22 cellular contexts compared by ENCODE assay signal in genomic region chr6:1103027-1103426, GRCh38.
DNase-seq lines count a peak whose midpoint lies in the region; ATAC-seq and TF ChIP-seq lines count a peak whose summit lies in the region.
"Had no signal": no experiment of that assay in that cellular context is flagged by ENCODE, and none has a peak within 500 bp of the region (broad histone marks: within the 10 kb centered on the region; RNA-seq: fewer than 3 reads in every experiment).

No MANE protein-coding gene starts in this region.

- no CpG with 5 or more reads among the region's 8 CpGs for WGBS in IMR-90 (ENCODE audit: extremely low coverage in 2 of 2, insufficient read length in 1 of 2), 2 experiments

- no peak for TF ChIP-seq CTCF in IMR-90 (conservative IDR thresholded peaks at IDR 0.05; ENCODE audit: low read depth, low read length)
- no peak for TF ChIP-seq CTCF in CD8-positive, alpha-beta T cell (IDR thresholded peaks at IDR 0.05)

- CTCF ChIA-PET in IMR-90 (lab: Yijun Ruan, JAX): interaction anchor here (0.7 kb wide), 1 partner anchor 267 kb away, joined by 3 read pairs; no protein-coding TSS in a partner anchor
- CTCF ChIA-PET in CD8-positive, alpha-beta T cell (lab: Charles Lee): no interaction called here

- H3K4me2 ChIP-seq in BLaER1 (peak overlapping the region; percentile 65), IMR-90 (ENCODE audit: low read depth, low read length) (no peak overlapping the region)

- dilution Hi-C loops in IMR-90 (cut with HindIII; ENCODE audit: low sequenced_read_pairs, unreplicated experiment): no loop called here

- ATAC-seq in IMR-90 (ENCODE audit: low read depth): no peak
- no peak for ATAC-seq in CD8-positive, alpha-beta T cell
- ATAC-seq in activated T-cell treated with anti-CD3 and anti-CD28 coated beads, Interleukin-2, amount 50 U/mL, for 4 hours: no peak
- no peak for ATAC-seq in HG02885 (IDR thresholded peaks at IDR 0.05; ENCODE audit: poor library complexity, unreplicated experiment)
- ATAC-seq: HepG2, Panc1 had no signal

- no peak overlapping the region; the same call in 1 of the 2 replicates for H2BK120ac ChIP-seq in IMR-90 (ENCODE audit: low read depth, low read length)

- H3K4me1 Mint-ChIP-seq in CD8-positive, alpha-beta T cell (ENCODE audit: low read depth): no peaks in the 10 kb centered on the region
- H3K4me1 Mint-ChIP-seq in activated T-cell treated with anti-CD3 and anti-CD28 coated beads, Interleukin-2, amount 50 U/mL, for 4 hours (ENCODE audit: low read depth): no peaks in the 10 kb centered on the region
- H3K4me1 Mint-ChIP-seq: CD14-positive monocyte had no signal

- no peak overlapping the region for H2BK15ac ChIP-seq in IMR-90 (ENCODE audit: low read depth, low read length)

- no peaks in the 10 kb centered on the region for H3K36me3 ChIP-seq in BLaER1
- H3K36me3 ChIP-seq in IMR-90 (ENCODE audit: control insufficient read depth, insufficient read depth, low read length): no peaks in the 10 kb centered on the region
- H3K36me3 ChIP-seq in iPS-15b (ENCODE audit: control insufficient read depth, insufficient read depth, low read length): no peaks in the 10 kb centered on the region
- no peaks in the 10 kb centered on the region for H3K36me3 ChIP-seq in CD8-positive, alpha-beta T cell (ENCODE audit: insufficient read depth, low read length)
- H3K36me3 ChIP-seq: HAP-1, SJSA1 had no signal

- H3K23ac ChIP-seq in IMR-90 (ENCODE audit: low read depth, low read length): no peak overlapping the region

- intact Hi-C loops in IMR-90 (cut with micrococcal nuclease): no loop called here
- intact Hi-C loops in CD8-positive, alpha-beta T cell (cut with DNase I, micrococcal nuclease): no loop called here

- H3K4me1 ChIP-seq in BLaER1 (peaks cover 20% of the 10 kb centered on the region), IMR-90 (ENCODE audit: control insufficient read depth, insufficient read depth, low read length) (peaks cover 10% of the 10 kb centered on the region; the same call in 1 of the 2 replicates), iPS-15b (ENCODE audit: control insufficient read depth, insufficient read depth, low read length) (peaks cover 7% of the 10 kb centered on the region)
- no peaks in the 10 kb centered on the region for H3K4me1 ChIP-seq in CD8-positive, alpha-beta T cell (ENCODE audit: insufficient read depth, low read length)
- H3K4me1 ChIP-seq: HAP-1 had no signal

- no peak overlapping the region for H3K56ac ChIP-seq in IMR-90 (ENCODE audit: extremely low read depth, insufficient read depth, low read length)

- no peak overlapping the region for H3K14ac ChIP-seq in IMR-90 (replicated peaks; ENCODE audit: low read depth, low read length)

- H2BK5ac ChIP-seq in IMR-90 (ENCODE audit: low read depth, low read length, poor library complexity, severe bottlenecking): no peak overlapping the region

- H2BK20ac ChIP-seq in IMR-90 (ENCODE audit: low read depth, low read length): 0 out of 2 replicates have a peak overlapping the region, but pooled peaks have one; percentile 8

- DNase-seq in IMR-90: no peak
- peak; percentile 17 for DNase-seq in amniotic epithelial cell (ENCODE audit: low read depth)
- DNase-seq in CD8-positive, alpha-beta T cell: no peak
- no peak for DNase-seq in activated T-cell treated with anti-CD3 and anti-CD28 coated beads, Interleukin-2, amount 50 U/mL, for 4 hours
- no peak for DNase-seq in HUDEP-2 (lab: John Stamatoyannopoulos, UW; ENCODE audit: unreplicated experiment in 76 of 76)
- DNase-seq: AML-193; DMS79 treated with DMSO at 0.1 percent for 48 hours; KG1; NCI-H1092; NCI-H1436; NCI-H187 treated with DMSO at 0.1 percent for 48 hours; NCI-H2107; NCI-H446 treated with DMSO at 0.1 percent for 48 hours; NK-92 treated with Interleukin-12 subunit alpha and Interleukin-12 subunit beta, amount 100 ng/mL, for 24 hours had no signal

- H3K9ac ChIP-seq in BLaER1 (no peak overlapping the region; the same call in 1 of the 2 replicates), IMR-90 (ENCODE audit: low read depth, low read length) (no peak overlapping the region), iPS-15b (ENCODE audit: low read depth, low read length) (no peak overlapping the region)

- H4K8ac ChIP-seq in IMR-90 (ENCODE audit: low read depth in 2 of 2, low read length in 2 of 2): no peak overlapping the region

- H3K27me3 Mint-ChIP-seq in CD8-positive, alpha-beta T cell (ENCODE audit: low read depth): peaks cover 23% of the 10 kb centered on the region
- H3K27me3 Mint-ChIP-seq in activated T-cell treated with anti-CD3 and anti-CD28 coated beads, Interleukin-2, amount 50 U/mL, for 4 hours (ENCODE audit: low read depth): peaks cover 19% of the 10 kb centered on the region

- no peak overlapping the region for H2AFZ ChIP-seq in IMR-90 (replicated peaks; ENCODE audit: low read length, poor library complexity)

- no peaks in the 10 kb centered on the region for H3K9me3 Mint-ChIP-seq in CD8-positive, alpha-beta T cell
- no peaks in the 10 kb centered on the region for H3K9me3 Mint-ChIP-seq in activated T-cell treated with anti-CD3 and anti-CD28 coated beads, Interleukin-2, amount 50 U/mL, for 4 hours

- no peak overlapping the region for H3K4me3 ChIP-seq in BLaER1
- H3K4me3 ChIP-seq in IMR-90 (ENCODE audit: insufficient read depth, low read depth, low read length): no peak overlapping the region
- peak overlapping the region; percentile 16 for H3K4me3 ChIP-seq in iPS-15b (ENCODE audit: low read depth, low read length)
- H3K4me3 ChIP-seq in CD8-positive, alpha-beta T cell (ENCODE audit: low read depth, low read length): no peak overlapping the region
- H3K4me3 ChIP-seq: HAP-1, SJSA1 had no signal

- TF ChIP-seq RAD21 in IMR-90 (IDR thresholded peaks at IDR 0.05; ENCODE audit: low read length): no peak

- no peak overlapping the region for H3K4me3 Mint-ChIP-seq in CD8-positive, alpha-beta T cell
- H3K4me3 Mint-ChIP-seq in activated T-cell treated with anti-CD3 and anti-CD28 coated beads, Interleukin-2, amount 50 U/mL, for 4 hours: no peak overlapping the region
- H3K4me3 Mint-ChIP-seq: CD14-positive monocyte had no signal

- no peaks in the 10 kb centered on the region for H3K79me1 ChIP-seq in IMR-90 (ENCODE audit: low read depth in 1 of 2, low read length in 2 of 2)

- no peaks in the 10 kb centered on the region for H3K36me3 Mint-ChIP-seq in CD8-positive, alpha-beta T cell
- no peaks in the 10 kb centered on the region for H3K36me3 Mint-ChIP-seq in activated T-cell treated with anti-CD3 and anti-CD28 coated beads, Interleukin-2, amount 50 U/mL, for 4 hours (ENCODE audit: insufficient read depth)
- H3K36me3 Mint-ChIP-seq: CD14-positive monocyte had no signal

- no peaks in the 10 kb centered on the region for H3K9me1 ChIP-seq in IMR-90 (ENCODE audit: insufficient read depth, low read length)

- no peak overlapping the region for H3K4ac ChIP-seq in IMR-90 (ENCODE audit: low read depth, low read length)

- in situ Hi-C loops in IMR-90 (cut with MboI; ENCODE audit: low sequenced_read_pairs): no loop called here

- H3K27ac ChIP-seq in BLaER1: no peak overlapping the region
- H3K27ac ChIP-seq in IMR-90 (ENCODE audit: insufficient read depth, low read length): no peak overlapping the region
- H3K27ac ChIP-seq in CD8-positive, alpha-beta T cell (ENCODE audit: low read depth, low read length): no peak overlapping the region
- H3K27ac ChIP-seq: SJSA1 had no signal

- no peak overlapping the region for H4K91ac ChIP-seq in IMR-90 (ENCODE audit: insufficient read depth, low read depth, low read length)

- H3K27ac Mint-ChIP-seq in CD8-positive, alpha-beta T cell: no peak overlapping the region

- BruUV-seq in IMR-90 (replicated peaks; lab: Mats Ljungman, UMichigan): no TSS peak

- no peak overlapping the region for H2AK5ac ChIP-seq in IMR-90 (ENCODE audit: low read depth, low read length)

- H4K20me1 ChIP-seq in BLaER1: no peaks in the 10 kb centered on the region
- H4K20me1 ChIP-seq in IMR-90 (ENCODE audit: insufficient read depth, low read length): no peaks in the 10 kb centered on the region

- no peak overlapping the region for H3K18ac ChIP-seq in IMR-90 (ENCODE audit: low read depth, low read length)

- POLR2A ChIA-PET in IMR-90 (lab: Charles Lee; ENCODE audit: unreplicated experiment): no interaction called here
- POLR2A ChIA-PET in CD8-positive, alpha-beta T cell (lab: Charles Lee): no interaction called here

- H2AK9ac ChIP-seq in IMR-90 (replicated peaks; ENCODE audit: low read depth, low read length, poor library complexity): no peak overlapping the region

- H3K9me3 ChIP-seq in BLaER1 (no peaks in the 10 kb centered on the region), IMR-90 (ENCODE audit: control insufficient read depth, insufficient read depth, low read length) (no peaks in the 10 kb centered on the region), iPS-15b (ENCODE audit: control insufficient read depth, insufficient read depth, low read length) (no peaks in the 10 kb centered on the region)
- no peaks in the 10 kb centered on the region for H3K9me3 ChIP-seq in CD8-positive, alpha-beta T cell (ENCODE audit: low read length)
- H3K9me3 ChIP-seq: HAP-1, SJSA1 had no signal

- TF ChIP-seq POLR2A in IMR-90 (IDR thresholded peaks at IDR 0.05; ENCODE audit: low read depth, low read length): no peak

- H4K5ac ChIP-seq in IMR-90 (ENCODE audit: low read depth, low read length): no peak overlapping the region

- H3K27me3 ChIP-seq in BLaER1 (no peaks in the 10 kb centered on the region), IMR-90 (ENCODE audit: control insufficient read depth, insufficient read depth, low read length) (no peaks in the 10 kb centered on the region; the same call in 1 of the 2 replicates), iPS-15b (ENCODE audit: control insufficient read depth, insufficient read depth, low read length) (peaks cover 95% of the 10 kb centered on the region)
- peaks cover 4% of the 10 kb centered on the region for H3K27me3 ChIP-seq in CD8-positive, alpha-beta T cell (ENCODE audit: insufficient read depth, low read length)
- H3K27me3 ChIP-seq: SJSA1 had no signal

TF ChIP-seq in IMR-90, 13 proteins besides CTCF, POLR2A, EP300 and RAD21 (continues in another document):
- TF ChIP-seq, protein P1, sequence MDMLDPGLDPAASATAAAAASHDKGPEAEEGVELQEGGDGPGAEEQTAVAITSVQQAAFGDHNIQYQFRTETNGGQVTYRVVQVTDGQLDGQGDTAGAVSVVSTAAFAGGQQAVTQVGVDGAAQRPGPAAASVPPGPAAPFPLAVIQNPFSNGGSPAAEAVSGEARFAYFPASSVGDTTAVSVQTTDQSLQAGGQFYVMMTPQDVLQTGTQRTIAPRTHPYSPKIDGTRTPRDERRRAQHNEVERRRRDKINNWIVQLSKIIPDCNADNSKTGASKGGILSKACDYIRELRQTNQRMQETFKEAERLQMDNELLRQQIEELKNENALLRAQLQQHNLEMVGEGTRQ (IDR thresholded peaks at IDR 0.05; ENCODE audit: low read depth, low read length): no peak
- TF ChIP-seq CHD1 (IDR thresholded peaks at IDR 0.05; ENCODE audit: low read depth, low read length): no peak
